In genomic region chr1:85404393-85404792, GRCh38 we compare ENCODE assay signal across 1 cellular context.
TF ChIP-seq lines count a peak whose summit lies in the region.

No MANE protein-coding gene starts in this region.

TF ChIP-seq in SK-N-SH, 30 proteins besides CTCF, POLR2A, EP300 and RAD21:
- TF ChIP-seq TCF12 (IDR thresholded peaks at IDR 0.05), result no peak
- TF ChIP-seq PBX3 (IDR thresholded peaks at IDR 0.05), result no peak
- TF ChIP-seq FOSL2 (IDR thresholded peaks at IDR 0.05; ENCODE audit: borderline replicate concordance, low read depth), result no peak
- TF ChIP-seq SMC3 (IDR thresholded peaks at IDR 0.05; ENCODE audit: low read depth, low read length), result no peak
- TF ChIP-seq IRF3 (IDR thresholded peaks at IDR 0.05; ENCODE audit: low read depth, low read length), result no peak
- TF ChIP-seq JUND (IDR thresholded peaks at IDR 0.05), result no peak
- no peak for TF ChIP-seq MXI1 (IDR thresholded peaks at IDR 0.05; ENCODE audit: low read depth, low read length)
- TF ChIP-seq MAX (IDR thresholded peaks at IDR 0.05; ENCODE audit: low read depth), result no peak
- TF ChIP-seq RXRA (IDR thresholded peaks at IDR 0.05; ENCODE audit: borderline replicate concordance, low read depth), result no peak
- no peak for TF ChIP-seq USF1 (IDR thresholded peaks at IDR 0.05; ENCODE audit: borderline replicate concordance, low read depth)
- no peak for TF ChIP-seq CHD2 (IDR thresholded peaks at IDR 0.05; ENCODE audit: low read length, partially characterized antibody)
- TF ChIP-seq ELF1 (IDR thresholded peaks at IDR 0.05), result no peak
- TF ChIP-seq NRF1 (IDR thresholded peaks at IDR 0.05; ENCODE audit: low read depth, low read length), result no peak
- no peak for TF ChIP-seq ZBTB33 (IDR thresholded peaks at IDR 0.05; ENCODE audit: borderline replicate concordance, low read depth)
- no peak for TF ChIP-seq GABPA (IDR thresholded peaks at IDR 0.05; ENCODE audit: low read depth)
- TF ChIP-seq TAF1 (IDR thresholded peaks at IDR 0.05; ENCODE audit: borderline replicate concordance, low read depth, low read length), result no peak
- no peak for TF ChIP-seq NFIC (IDR thresholded peaks at IDR 0.05; ENCODE audit: borderline replicate concordance)
- no peak for TF ChIP-seq RCOR1 (IDR thresholded peaks at IDR 0.05; ENCODE audit: low read length)
- TF ChIP-seq SIN3A (IDR thresholded peaks at IDR 0.05; ENCODE audit: borderline replicate concordance, low read depth, low read length), result no peak
